Comparison of ENCODE assay signal across 22 cellular contexts in genomic region chr16:53147500-53148065, GRCh38.
"Had no signal": no experiment of that assay in that cellular context is flagged by ENCODE, and none has a peak within 500 bp of the region (broad histone marks: within the 10 kb centered on the region; RNA-seq: fewer than 3 reads in every experiment).

No MANE protein-coding gene starts in this region.

- H3K4me3 ChIP-seq: left ventricle myocardium inferior, mucosa of descending colon, pancreas, spleen, tibial artery had no signal

- DNase-seq: activated CD4-positive, alpha-beta T cell treated with anti-CD3 and anti-CD28 coated beads, Interleukin-2, amount 10 ng/mL, durations not matched to agents 24 days and 14 days; activated CD8-positive, alpha-beta T cell treated with anti-CD3 and anti-CD28 coated beads for 36 hours; activated naive CD4-positive, alpha-beta T cell treated with Interleukin-2 at 50 U/mL for 16 hours; activated naive CD8-positive, alpha-beta T cell treated with anti-CD3 and anti-CD28 coated beads, Interleukin-2, amount 10 ng/mL, durations not matched to agents 7 days and 5 days; activated T-cell treated with anti-CD3 and anti-CD28 coated beads, Interleukin-2, amount 50 U/mL, for 1 hour; amygdala; caudate nucleus; glutamatergic neuron; kidney; left ventricle myocardium inferior; mesenchymal stem cell; mucosa of descending colon; naive thymus-derived CD4-positive, alpha-beta T cell; pancreas; SK-N-SH; spleen; stimulated activated CD4-positive, alpha-beta T cell treated with anti-CD3 and anti-CD28 coated beads, Interleukin-4, amount 100 ng/mL, for 4 hours; stimulated activated naive CD4-positive, alpha-beta T cell treated with Interleukin-2 at 50 U/mL for 16 hours; T-cell; T1000; tibial artery had no signal

- H3K4me2 ChIP-seq: SK-N-SH had no signal

- FAIRE-seq: kidney, pancreas had no signal

- ATAC-seq: activated CD8-positive, alpha-beta T cell treated with anti-CD3 and anti-CD28 coated beads for 36 hours; mucosa of descending colon; naive thymus-derived CD4-positive, alpha-beta T cell; pancreas; sciatic nerve; T-cell had no signal

- H3K27me3 ChIP-seq: pancreas, spleen, tibial artery had no signal

- H3K9me3 ChIP-seq: pancreas had no signal

- H3K36me3 ChIP-seq: pancreas had no signal

- H3K27ac ChIP-seq: left ventricle myocardium inferior, pancreas, spleen, tibial artery had no signal

- H3K9ac ChIP-seq: SK-N-SH had no signal
